8 cellular contexts compared by ENCODE assay signal in the genomic region with DNA sequence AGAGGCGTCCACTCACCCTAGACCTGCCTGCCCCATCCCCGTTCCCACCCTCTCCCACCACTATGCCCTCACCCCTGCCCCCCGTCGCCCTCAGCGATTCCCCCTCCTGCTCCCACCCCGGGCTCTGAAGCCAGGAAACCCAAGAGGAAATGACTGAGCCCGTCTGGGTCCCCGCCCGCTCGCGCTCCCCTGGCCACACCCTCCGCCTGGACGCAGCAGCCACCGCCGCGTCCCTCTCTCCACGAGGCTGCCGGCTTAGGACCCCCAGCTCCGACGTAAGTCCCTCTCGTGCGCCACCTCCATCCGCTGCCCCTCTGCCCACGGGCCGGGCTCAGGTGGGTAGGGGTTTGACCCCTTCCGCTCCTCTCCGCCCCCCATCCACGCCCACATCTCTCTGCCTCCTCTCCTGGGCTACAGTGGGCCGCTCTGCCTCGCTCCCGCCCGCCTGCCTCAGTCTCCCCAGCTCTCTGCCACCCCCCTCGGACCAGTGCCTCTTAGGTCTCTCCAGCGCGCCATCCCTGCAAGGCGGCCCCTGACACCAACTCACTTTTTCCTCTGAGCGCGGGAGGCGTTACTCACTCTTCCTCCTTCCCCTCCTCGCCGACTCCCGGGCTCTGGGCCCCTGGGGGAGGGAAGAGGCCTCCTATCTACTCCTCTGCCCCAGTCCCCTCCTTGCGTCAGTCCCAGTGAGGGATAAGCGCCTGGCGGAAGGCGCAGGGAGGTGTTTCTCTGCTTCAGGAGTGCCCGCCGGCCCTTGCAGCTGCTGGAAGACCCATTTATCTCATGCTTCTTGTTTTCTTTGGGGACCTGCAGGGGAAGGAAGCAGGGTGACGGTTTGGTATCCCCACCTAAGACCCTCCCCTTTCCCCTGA. TPM values are rescaled to one million over a fixed set of nuclear protein-coding genes. Genes with fewer than 3 reads are reported as not detected.
DNase-seq lines count a peak whose midpoint lies in the region; ATAC-seq and TF ChIP-seq lines count a peak whose summit lies in the region.

A gene with protein sequence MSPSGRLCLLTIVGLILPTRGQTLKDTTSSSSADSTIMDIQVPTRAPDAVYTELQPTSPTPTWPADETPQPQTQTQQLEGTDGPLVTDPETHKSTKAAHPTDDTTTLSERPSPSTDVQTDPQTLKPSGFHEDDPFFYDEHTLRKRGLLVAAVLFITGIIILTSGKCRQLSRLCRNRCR (plus strand): TSS at position 201 of the 872 bp plus-strand sequence. CDS start 816 bp downstream, outside the sequence.

- peak within 1 kb of the TSS; percentile 46 for H3K27ac ChIP-seq in mammary epithelial cell (ENCODE audit: insufficient read depth, low read depth, low read length)

- H3K4me2 ChIP-seq in mammary epithelial cell (ENCODE audit: insufficient read depth, low read depth, low read length) = peak within 1 kb of the TSS; percentile 87

- 2% methylated on average over 11 of the region's 49 CpGs for WGBS in mammary epithelial cell (ENCODE audit: low coverage, missing lambda C conversion rate)

- H3K36me3 ChIP-seq in mammary epithelial cell (ENCODE audit: insufficient read depth, low read length) = peaks cover 20% of the 10 kb centered on the region

- peaks cover 18% of the 10 kb centered on the region for H3K4me1 ChIP-seq in mammary epithelial cell (ENCODE audit: insufficient read depth, low read length)

- no peaks in the 10 kb centered on the region for H3K27me3 ChIP-seq in mammary epithelial cell (ENCODE audit: insufficient read depth, low read length)

- dilution Hi-C loops in mammary epithelial cell (cut with HindIII; ENCODE audit: low sequenced_read_pairs) = no loop called here

- TF ChIP-seq CTCF in GM12865 (IDR thresholded peaks at IDR 0.05; ENCODE audit: insufficient read depth, low read depth, low read length, missing control alignments) (no peak), WI38 (IDR thresholded peaks at IDR 0.05; ENCODE audit: low read depth, low read length) (peak; percentile 10; the same call in 1 of the 2 replicates), mammary epithelial cell (conservative IDR thresholded peaks at IDR 0.05 in 1 of 2, IDR thresholded peaks at IDR 0.05 in 1 of 2; ENCODE audit: extremely low read depth in 1 of 2, insufficient read depth in 1 of 2, low read depth in 1 of 2, low read length in 2 of 2) (no peak)

- H3K9me3 ChIP-seq in mammary epithelial cell (replicated peaks; ENCODE audit: insufficient read depth, low read length) = no peaks in the 10 kb centered on the region

- peak within 1 kb of the TSS; percentile 68 for H3K9ac ChIP-seq in mammary epithelial cell (ENCODE audit: insufficient read depth, low read length)

- in situ Hi-C loops in mammary epithelial cell (cut with MboI; ENCODE audit: low sequenced_read_pairs in 2 of 2) = no loop called here

- DNase-seq in GM12865 (ENCODE audit: low read depth) = peak; percentile 58
- peak; percentile 61 for DNase-seq in LoVo (ENCODE audit: low spot score)
- DNase-seq in mammary epithelial cell = peak; percentile 66
- DNase-seq in kidney glomerular epithelial cell (lab: John Stamatoyannopoulos, UW) = peak; percentile 6
- peak; percentile 87 for DNase-seq in stimulated activated CD4-positive, alpha-beta T cell treated with anti-CD3 and anti-CD28 coated beads, Interleukin-2, amount 100 ng/mL, for 4 hours (ENCODE audit: low read depth)

- peak within 1 kb of the TSS; percentile 96 for H3K4me3 ChIP-seq in GM12865 (ENCODE audit: low read depth, low read length)
- H3K4me3 ChIP-seq in WI38 (ENCODE audit: low read depth, low read length) = peak within 1 kb of the TSS; percentile 88
- peak within 1 kb of the TSS; percentile 76 to 99 (median 85) for H3K4me3 ChIP-seq in mammary epithelial cell (replicated peaks in 1 of 3; ENCODE audit: insufficient read depth in 1 of 3, low read depth in 2 of 3, low read length in 3 of 3)

- H4K20me1 ChIP-seq in mammary epithelial cell (ENCODE audit: insufficient read depth, low read length) = no peaks in the 10 kb centered on the region

- TSS peak; percentile 26 for BruUV-seq in mammary epithelial cell (replicated peaks; lab: Mats Ljungman, UMichigan)

- peaks cover 57% of the 10 kb centered on the region for H3K79me2 ChIP-seq in mammary epithelial cell (ENCODE audit: insufficient read depth, low read length)

- ATAC-seq in GM21423 (IDR thresholded peaks at IDR 0.05; ENCODE audit: unreplicated experiment) = no peak
- ATAC-seq in GM19035 (IDR thresholded peaks at IDR 0.05; ENCODE audit: unreplicated experiment) = no peak

- peak within 1 kb of the TSS; percentile 80 for H2AFZ ChIP-seq in mammary epithelial cell (ENCODE audit: low read depth, low read length)

- intact Hi-C loops in mammary epithelial cell (cut with micrococcal nuclease) = loop anchor here (1.0 kb wide), 1 partner anchor 9 kb away; no protein-coding TSS in a partner anchor

- CTCF ChIA-PET in mammary epithelial cell (lab: Charles Lee; ENCODE audit: low non-redundant PET) = no interaction called here

RNA-seq across cellular contexts. Expression of the gene that starts here (rescaled TPM):
- total RNA-seq in mammary epithelial cell = 100 to 1,000 TPM in 1 of 2 donors, 10 to 100 TPM in 1; 23.5 to 349 TPM
- 390 TPM for polyA plus RNA-seq in mammary epithelial cell
- polyA minus RNA-seq in mammary epithelial cell = 448 TPM

Comparison
In these comparisons a context has a peak if more than half of its experiments do, and no peak if none do; other contexts are left out.
1. DNase-seq: peak in every context shown above with its lines; median percentile 87 in stimulated activated CD4-positive, alpha-beta T cell treated with anti-CD3 and anti-CD28 coated beads, Interleukin-2, amount 100 ng/mL, for 4 hours; 66 in mammary epithelial cell; 61 in LoVo; 58 in GM12865; 6 in kidney glomerular epithelial cell.